29 cellular contexts compared by ENCODE assay signal in the genomic region with DNA sequence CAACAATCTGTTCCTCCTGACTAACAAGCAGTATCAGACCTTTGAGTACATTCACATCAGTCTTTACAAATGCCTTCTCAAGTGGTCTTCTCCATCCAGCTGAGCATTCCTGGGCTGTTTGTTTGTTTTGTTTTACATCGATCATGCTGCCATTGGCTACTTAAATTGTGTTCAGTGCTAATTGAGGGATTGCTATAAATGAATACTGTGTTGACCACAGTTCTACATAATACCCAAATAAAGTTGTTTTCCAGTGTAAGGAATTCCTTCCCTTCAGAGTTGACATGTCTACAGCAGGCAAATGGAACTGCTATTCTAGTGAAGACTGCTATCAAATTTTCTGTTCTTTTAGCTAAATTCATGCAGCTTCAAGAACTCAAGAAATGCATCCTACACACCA. TPM values are rescaled to one million over a fixed set of nuclear protein-coding genes. Genes with fewer than 3 reads are reported as not detected.
"Had no signal": no experiment of that assay in that cellular context is flagged by ENCODE, and none has a peak within 500 bp of the region (broad histone marks: within the 10 kb centered on the region; RNA-seq: fewer than 3 reads in every experiment).

No MANE protein-coding gene starts in this region.

- H3K36me3 Mint-ChIP-seq: activated naive CD4-positive, alpha-beta T cell treated with anti-CD3 and anti-CD28 coated beads, Interleukin-2, amount 10 ng/mL, durations not matched to agents 7 days and 5 days; stimulated activated memory B cell treated with anti-CD40 and anti-IgM and Interleukin-4, amounts not matched to agents 10 μg/mL and 1 μg/mL and 100 μg/mL, for 72 hours had no signal

- H3K27ac Mint-ChIP-seq: activated B cell treated with CpG ODN at 0.5 μM for 24 hours; activated CD4-positive, alpha-beta memory T cell treated with anti-CD3 and anti-CD28 coated beads for 36 hours; activated CD4-positive, alpha-beta T cell treated with anti-CD3 and anti-CD28 coated beads for 36 hours; activated naive CD4-positive, alpha-beta T cell treated with anti-CD3 and anti-CD28 coated beads, Interleukin-2, amount 10 ng/mL, durations not matched to agents 7 days and 5 days; activated naive CD8-positive, alpha-beta T cell treated with anti-CD3 and anti-CD28 coated beads, Interleukin-2, amount 50 U/mL, for 24 hours; activated T-cell treated with anti-CD3 and anti-CD28 coated beads, Interleukin-2, amount 50 U/mL, for 72 hours; effector memory CD8-positive, alpha-beta T cell; immature natural killer cell; naive thymus-derived CD8-positive, alpha-beta T cell; stimulated activated memory B cell treated with anti-CD40 and anti-IgM and Interleukin-4, amounts not matched to agents 10 μg/mL and 1 μg/mL and 100 μg/mL, for 72 hours; T-helper 1 cell treated with Interleukin-12 subunit alpha and Interleukin-12 subunit beta and Interleukin-4 antibody, amounts not matched to agents 30 μg/mL and 1 μg/mL, for 36 hours had no signal

- DNase-seq: activated B cell treated with CpG ODN at 0.5 μM for 24 hours; activated CD4-positive, alpha-beta memory T cell treated with anti-CD3 and anti-CD28 coated beads for 36 hours; activated CD4-positive, alpha-beta T cell treated with anti-CD3 and anti-CD28 coated beads for 36 hours; activated effector memory CD4-positive, alpha-beta T cell treated with Interleukin-2 at 50 U/mL for 16 hours; activated naive CD4-positive, alpha-beta T cell treated with anti-CD3 and anti-CD28 coated beads, Interleukin-2, amount 10 ng/mL, durations not matched to agents 7 days and 5 days; activated naive CD8-positive, alpha-beta T cell treated with anti-CD3 and anti-CD28 coated beads, Interleukin-2, amount 50 U/mL, for 24 hours; activated T-cell treated with anti-CD3 and anti-CD28 coated beads, Interleukin-2, amount 50 U/mL, for 72 hours; brain microvascular endothelial cell; central memory CD4-positive, alpha-beta T cell; dermis blood vessel endothelial cell; effector memory CD8-positive, alpha-beta T cell; foreskin melanocyte; glutamatergic neuron; immature natural killer cell; kidney glomerular epithelial cell; left lung; naive thymus-derived CD8-positive, alpha-beta T cell; small intestine; stimulated activated CD4-positive, alpha-beta T cell treated with anti-CD3 and anti-CD28 coated beads, Interleukin-15, amount 100 ng/mL, for 24 hours; T1000; tibial artery had no signal

- H2AFZ ChIP-seq: hepatocyte had no signal

- ATAC-seq: activated CD4-positive, alpha-beta T cell treated with anti-CD3 and anti-CD28 coated beads for 36 hours; activated naive CD8-positive, alpha-beta T cell treated with anti-CD3 and anti-CD28 coated beads, Interleukin-2, amount 50 U/mL, for 24 hours; activated T-cell treated with anti-CD3 and anti-CD28 coated beads, Interleukin-2, amount 50 U/mL, for 72 hours; effector memory CD8-positive, alpha-beta T cell; esophagus mucosa; left lung; naive thymus-derived CD8-positive, alpha-beta T cell; sciatic nerve; stimulated activated memory B cell treated with anti-CD40 and anti-IgM and Interleukin-4, amounts not matched to agents 10 μg/mL and 1 μg/mL and 100 μg/mL, for 72 hours had no signal

- H3K4me3 Mint-ChIP-seq: activated B cell treated with CpG ODN at 0.5 μM for 24 hours; activated CD4-positive, alpha-beta memory T cell treated with anti-CD3 and anti-CD28 coated beads for 36 hours; activated CD4-positive, alpha-beta T cell treated with anti-CD3 and anti-CD28 coated beads for 36 hours; activated naive CD4-positive, alpha-beta T cell treated with anti-CD3 and anti-CD28 coated beads, Interleukin-2, amount 10 ng/mL, durations not matched to agents 7 days and 5 days; activated naive CD8-positive, alpha-beta T cell treated with anti-CD3 and anti-CD28 coated beads, Interleukin-2, amount 50 U/mL, for 24 hours; activated T-cell treated with anti-CD3 and anti-CD28 coated beads, Interleukin-2, amount 50 U/mL, for 72 hours; effector memory CD8-positive, alpha-beta T cell; immature natural killer cell; naive thymus-derived CD8-positive, alpha-beta T cell; stimulated activated memory B cell treated with anti-CD40 and anti-IgM and Interleukin-4, amounts not matched to agents 10 μg/mL and 1 μg/mL and 100 μg/mL, for 72 hours; T-helper 1 cell treated with Interleukin-12 subunit alpha and Interleukin-12 subunit beta and Interleukin-4 antibody, amounts not matched to agents 30 μg/mL and 1 μg/mL, for 36 hours had no signal

- H3K4me1 Mint-ChIP-seq: activated B cell treated with CpG ODN at 0.5 μM for 24 hours; activated CD4-positive, alpha-beta T cell treated with anti-CD3 and anti-CD28 coated beads for 36 hours; activated naive CD4-positive, alpha-beta T cell treated with anti-CD3 and anti-CD28 coated beads, Interleukin-2, amount 10 ng/mL, durations not matched to agents 7 days and 5 days; activated naive CD8-positive, alpha-beta T cell treated with anti-CD3 and anti-CD28 coated beads, Interleukin-2, amount 50 U/mL, for 24 hours; immature natural killer cell; naive thymus-derived CD8-positive, alpha-beta T cell; stimulated activated memory B cell treated with anti-CD40 and anti-IgM and Interleukin-4, amounts not matched to agents 10 μg/mL and 1 μg/mL and 100 μg/mL, for 72 hours had no signal

- H3K79me2 ChIP-seq: hepatocyte had no signal

- H3K9me3 ChIP-seq: left lung, tibial artery had no signal

- H3K4me2 ChIP-seq: hepatocyte had no signal

- H3K36me3 ChIP-seq: brain microvascular endothelial cell, left lung, tibial artery had no signal

- H3K27ac ChIP-seq: brain microvascular endothelial cell, hepatocyte, left lung, tibial artery had no signal

- H3K4me3 ChIP-seq: hepatocyte, left lung, lung, tibial artery had no signal

- H3K27me3 ChIP-seq: brain microvascular endothelial cell had no signal

- H3K9me3 Mint-ChIP-seq: activated B cell treated with CpG ODN at 0.5 μM for 24 hours had no signal

RNA-seq across cellular contexts. Expression of gene CDH8, which starts 3.2 kb away (rescaled TPM):
- total RNA-seq: activated CD4-positive, alpha-beta memory T cell treated with anti-CD3 and anti-CD28 coated beads for 36 hours; activated CD4-positive, alpha-beta T cell treated with anti-CD3 and anti-CD28 coated beads for 36 hours; activated T-cell treated with anti-CD3 and anti-CD28 coated beads, Interleukin-2, amount 50 U/mL, for 72 hours; dermis blood vessel endothelial cell; endothelial cell of umbilical vein; omental fat pad; sciatic nerve had no signal
